12 cellular contexts compared by ENCODE assay signal in genomic region chr15:24729760-24730159, GRCh38. TPM values are rescaled to one million over a fixed set of nuclear protein-coding genes. Genes with fewer than 3 reads are reported as not detected.
"Had no signal": no experiment of that assay in that cellular context is flagged by ENCODE, and none has a peak within 500 bp of the region (broad histone marks: within the 10 kb centered on the region; RNA-seq: fewer than 3 reads in every experiment).

No MANE protein-coding gene starts in this region.

- ATAC-seq: GM23338, HCT116 had no signal

- H3K9me3 ChIP-seq: HAP-1 had no signal

- H3K4me3 ChIP-seq: GM23248, GM23338, HAP-1 had no signal

- H3K4me2 ChIP-seq: GM23338 had no signal

- H3K27ac ChIP-seq: GM23248 had no signal

- H2AFZ ChIP-seq: GM23248, GM23338 had no signal

- DNase-seq: GM23248, GOT3, H7, H9, HCEC 1CT, HFFc6 had no signal

- H3K4me1 ChIP-seq: HAP-1 had no signal

- H3K36me3 ChIP-seq: HAP-1 had no signal

- FAIRE-seq: H1, H54 had no signal

- H3K9ac ChIP-seq: GM23248 had no signal

RNA-seq across cellular contexts. Expression of gene NPAP1, which starts 54.2 kb away (rescaled TPM):
- total RNA-seq: GM23248, H4, H7, HFFc6 had no signal
- polyA plus RNA-seq: GM23248 had no signal
